Comparison of ENCODE assay signal across 14 cellular contexts in the genomic region with DNA sequence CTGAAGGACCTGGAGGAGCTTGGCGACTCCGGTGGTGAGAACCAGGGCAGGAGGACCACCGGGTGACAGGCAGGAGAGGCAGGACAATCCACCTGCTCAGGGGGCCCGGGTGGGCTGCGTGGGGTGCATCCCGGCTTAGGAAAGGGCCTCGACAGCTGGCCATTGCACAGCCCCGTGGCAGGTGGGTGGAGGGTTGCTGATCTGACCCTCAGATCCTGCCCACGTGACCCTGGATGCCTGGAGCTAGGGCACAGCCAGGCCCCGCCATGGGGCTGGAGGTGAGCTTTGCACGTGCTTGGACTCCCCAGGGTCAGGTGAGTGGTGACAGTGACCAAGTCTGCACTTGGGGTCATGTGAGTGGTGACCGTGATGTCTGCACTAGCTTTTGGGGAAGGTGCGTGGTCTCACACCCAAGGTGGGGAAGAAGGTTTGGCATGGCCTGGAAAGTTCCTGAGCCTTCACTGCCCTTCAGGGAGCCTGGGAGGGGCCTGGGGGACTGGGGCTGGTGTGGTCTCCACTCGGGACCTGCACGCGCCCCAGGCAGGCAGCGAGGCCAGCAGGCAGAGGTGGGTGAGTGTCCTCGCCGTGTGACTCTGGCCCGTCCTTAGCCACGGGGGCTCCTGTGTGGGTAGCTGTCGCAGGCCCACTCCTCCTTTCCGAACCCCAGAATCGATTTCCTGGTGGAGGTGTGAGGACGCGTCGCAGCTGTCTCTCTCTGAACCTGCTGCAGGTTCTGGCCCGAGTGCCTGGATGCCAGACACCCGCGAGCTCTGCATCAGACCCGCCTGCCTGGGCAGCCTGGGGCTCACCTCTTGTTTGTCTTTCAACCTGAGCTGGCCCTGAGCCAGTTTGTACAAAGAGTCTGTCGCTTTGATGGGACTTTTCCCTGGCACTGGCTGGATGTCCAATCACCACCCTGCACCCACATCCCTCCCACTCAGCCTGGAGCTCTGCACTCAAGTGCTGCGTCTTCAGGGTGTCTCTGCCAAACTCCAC. TPM values are rescaled to one million over a fixed set of nuclear protein-coding genes. Genes with fewer than 3 reads are reported as not detected.
DNase-seq lines count a peak whose midpoint lies in the region; TF ChIP-seq lines count a peak whose summit lies in the region.
"Had no signal": no experiment of that assay in that cellular context is flagged by ENCODE, and none has a peak within 500 bp of the region (broad histone marks: within the 10 kb centered on the region; RNA-seq: fewer than 3 reads in every experiment).

No MANE protein-coding gene starts in this region.

- H3K27ac Mint-ChIP-seq in HFFc6, result no peak overlapping the region

- H3K36me3 Mint-ChIP-seq in HFFc6 (ENCODE audit: low read depth), result no peaks in the 10 kb centered on the region

- DNase-seq in activated CD4-positive, CD25-positive, alpha-beta regulatory T cell treated with anti-CD3 and anti-CD28 coated beads, Interleukin-2, amount 50 U/mL, for 72 hours, result peak; percentile 22
- no peak for DNase-seq in activated CD4-positive, CD25-positive, alpha-beta regulatory T cell (lab: John Stamatoyannopoulos, UW)
- DNase-seq in NCI-H1105 treated with DMSO at 0.1 percent for 48 hours (lab: John Stamatoyannopoulos, UW) (peak; percentile 91), SHP77 treated with DMSO at 0.1 percent for 48 hours (lab: John Stamatoyannopoulos, UW) (peak; percentile 10), sigmoid colon (peak; percentile 59), DMS114 treated with DMSO at 0.1 percent for 48 hours (lab: John Stamatoyannopoulos, UW; ENCODE audit: unreplicated experiment) (no peak), HFFc6 (no peak)
- no peak for DNase-seq in stimulated activated CD4-positive, alpha-beta T cell treated with anti-CD3 and anti-CD28 coated beads, Interleukin-12 subunit alpha, Interleukin-12 subunit beta, amount 100 ng/mL, for 4 hours
- DNase-seq: dermis blood vessel endothelial cell, NCI-H2029 had no signal

- peaks cover 8% of the 10 kb centered on the region for H3K9me3 Mint-ChIP-seq in HFFc6

- no peak overlapping the region for H3K4me3 ChIP-seq in sigmoid colon
- H3K4me3 ChIP-seq: adrenal gland, pancreas, transverse colon had no signal

- TF ChIP-seq CTCF in sigmoid colon (IDR thresholded peaks at IDR 0.05) (no peak), HFFc6 (IDR thresholded peaks at IDR 0.05) (no peak)

- intact Hi-C loops in sigmoid colon (cut with DNase I), result no loop called here

- no peaks in the 10 kb centered on the region for H3K36me3 ChIP-seq in sigmoid colon
- H3K36me3 ChIP-seq: adrenal gland, pancreas, transverse colon had no signal

- H3K27me3 ChIP-seq in sigmoid colon, result no peaks in the 10 kb centered on the region
- H3K27me3 ChIP-seq: adrenal gland, pancreas, transverse colon had no signal

- no peak for TF ChIP-seq POLR2A in sigmoid colon (IDR thresholded peaks at IDR 0.05)

- peaks cover 0 to 14% (median 9%) of the 10 kb centered on the region in 4 donors for H3K4me1 ChIP-seq in sigmoid colon
- H3K4me1 ChIP-seq: adrenal gland, pancreas, transverse colon had no signal

- H3K4me3 Mint-ChIP-seq in HFFc6, result no peak overlapping the region

- peaks cover 17% of the 10 kb centered on the region for H3K27me3 Mint-ChIP-seq in HFFc6 (ENCODE audit: insufficient read depth)

- no peak for TF ChIP-seq EP300 in sigmoid colon (IDR thresholded peaks at IDR 0.05)

- 66 to 85% methylated on average over 33 of the region's 33 CpGs for WGBS in sigmoid colon, 2 donors

- H3K27ac ChIP-seq in sigmoid colon, result no peak overlapping the region
- H3K27ac ChIP-seq: adrenal gland, pancreas, RWPE1, transverse colon had no signal

- H3K4me1 Mint-ChIP-seq in HFFc6 (ENCODE audit: low read depth), result peaks cover 8% of the 10 kb centered on the region

- H3K9me3 ChIP-seq in sigmoid colon, result no peaks in the 10 kb centered on the region
- H3K9me3 ChIP-seq: adrenal gland, pancreas, transverse colon had no signal

RNA-seq across cellular contexts. Expression of a gene that starts 35.9 kb away (rescaled TPM):
- 1 to 10 TPM; 2.1 to 6.4 (median 2.5) TPM for total RNA-seq in sigmoid colon
- polyA plus RNA-seq in sigmoid colon, result 10 to 100 TPM in 1 of 3 donors, 1 to 10 TPM in 2; 1.8 to 10.7 (median 3.2) TPM
- 10 to 100 TPM; 12.3 to 15.9 (median 14.6) TPM for total RNA-seq in HFFc6 (2021; fragmentation: NEBNext Ultra II Directional; extraction: Animal tissue kit (Norgen Biotek cat#: 25700))

Comparison
In these comparisons a context has a peak if more than half of its experiments do, and no peak if none do; other contexts are left out.
1. DNase-seq: peak in activated CD4-positive, CD25-positive, alpha-beta regulatory T cell treated with anti-CD3 and anti-CD28 coated beads, Interleukin-2, amount 50 U/mL, for 72 hours (single experiment), NCI-H1105 treated with DMSO at 0.1 percent for 48 hours (single experiment), SHP77 treated with DMSO at 0.1 percent for 48 hours (single experiment) and sigmoid colon (single experiment); none in activated CD4-positive, CD25-positive, alpha-beta regulatory T cell (0 of 4), stimulated activated CD4-positive, alpha-beta T cell treated with anti-CD3 and anti-CD28 coated beads, Interleukin-12 subunit alpha, Interleukin-12 subunit beta, amount 100 ng/mL, for 4 hours (single experiment), DMS114 treated with DMSO at 0.1 percent for 48 hours (single experiment) and HFFc6 (single experiment).